Comparison of ENCODE assay signal across 8 cellular contexts in the genomic region with DNA sequence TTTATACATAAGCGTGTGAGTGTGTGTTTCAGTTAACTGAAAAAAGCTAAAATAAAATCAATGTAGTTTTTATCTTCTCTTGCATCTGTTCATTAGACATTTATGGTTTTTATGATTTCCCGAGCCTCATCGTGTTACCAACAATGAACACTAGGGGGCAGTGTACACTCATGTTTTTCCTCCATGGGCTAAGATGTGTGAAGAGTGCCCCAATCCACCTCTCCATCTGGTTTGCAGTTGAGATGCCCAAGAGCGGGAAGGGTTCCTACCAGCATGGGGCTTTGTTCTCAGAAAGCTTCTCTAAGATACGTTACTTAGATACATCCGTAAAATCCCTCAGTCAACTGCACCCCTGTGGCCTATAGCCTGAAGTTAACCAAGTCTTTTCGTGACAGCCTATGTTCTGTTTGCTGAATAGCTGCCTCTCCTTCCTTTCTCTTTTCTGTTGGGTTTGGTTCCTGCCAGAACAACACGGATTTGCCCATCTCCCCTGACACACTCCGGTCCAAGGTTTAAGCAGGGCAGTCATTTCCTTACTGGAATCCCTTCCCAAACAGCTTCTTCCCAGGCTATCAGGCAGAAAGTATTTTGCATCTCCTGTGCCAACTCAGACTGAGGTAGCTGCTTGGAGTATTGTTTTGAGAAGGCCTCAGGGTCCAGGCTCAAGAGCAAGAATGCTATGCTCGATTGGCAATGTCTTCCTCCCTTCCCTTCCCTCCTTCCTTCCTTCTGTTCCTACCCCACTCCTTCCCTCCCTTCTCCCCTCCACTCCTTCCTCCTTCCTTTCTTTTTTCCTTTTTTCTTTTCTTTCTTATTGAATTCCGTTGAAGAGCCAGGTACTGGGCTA. TPM values are rescaled to one million over a fixed set of nuclear protein-coding genes. Genes with fewer than 3 reads are reported as not detected.
DNase-seq lines count a peak whose midpoint lies in the region; ATAC-seq and TF ChIP-seq lines count a peak whose summit lies in the region.

No MANE protein-coding gene starts in this region.

- H3K9me3 ChIP-seq in HCT116 (ENCODE audit: control insufficient read depth in 1 of 2, insufficient read depth in 1 of 2, low read depth in 1 of 2, low read length in 2 of 2): no peaks in the 10 kb centered on the region
- no peaks in the 10 kb centered on the region for H3K9me3 ChIP-seq in PC-9 (ENCODE audit: insufficient read depth, low read depth)
- peaks cover 0 to 10% (median 2%) of the 10 kb centered on the region in 12 donors for H3K9me3 ChIP-seq in heart left ventricle

- POLR2A ChIA-PET in HCT116 (lab: Charles Lee) (interaction anchor here (0.9 to 1.8 kb wide), 2 partner anchors 12 to 303 kb away, joined by 3 to 19 read pairs; a partner anchor contains a TSS), PC-9 (lab: Charles Lee; ENCODE audit: unreplicated experiment) (no interaction called here)

- no peak overlapping the region for H3K9ac ChIP-seq in HCT116 (ENCODE audit: low read length)

- no peaks in the 10 kb centered on the region for H3K4me1 ChIP-seq in HCT116 (ENCODE audit: control insufficient read depth in 1 of 2, insufficient read depth in 2 of 2, low read length in 2 of 2)
- no peaks in the 10 kb centered on the region for H3K4me1 ChIP-seq in PC-9 (replicated peaks; ENCODE audit: insufficient read depth)
- H3K4me1 ChIP-seq in heart left ventricle: peaks cover 0 to 6% (median 0%) of the 10 kb centered on the region in 12 donors

- TF ChIP-seq POLR2A in HCT116 (IDR thresholded peaks at IDR 0.05; ENCODE audit: borderline replicate concordance, extremely low read depth, insufficient read depth, insufficient read length) (no peak), heart left ventricle (IDR thresholded peaks at IDR 0.05) (no peak)

- H3K4me2 ChIP-seq in HCT116 (ENCODE audit: low read length) (no peak overlapping the region), PC-9 (no peak overlapping the region)

- DNase-seq in DMS153 treated with DMSO at 0.1 percent for 48 hours (lab: John Stamatoyannopoulos, UW; ENCODE audit: unreplicated experiment) (peak; percentile 3), HCT116 (ENCODE audit: low read depth, low spot score) (no peak), PC-9 (no peak), heart left ventricle (no peak), sciatic nerve (ENCODE audit: low spot score) (no peak), NCI-H226 (no peak)
- DNase-seq in activated naive CD4-positive, alpha-beta T cell treated with anti-CD3 and anti-CD28 coated beads, Interleukin-2, amount 50 U/mL, for 72 hours (ENCODE audit: low spot score in 2 of 2): peak in 1 of 2 donors; percentile 62

- H4K20me1 ChIP-seq in HCT116 (ENCODE audit: insufficient read depth): no peaks in the 10 kb centered on the region
- H4K20me1 ChIP-seq in PC-9 (ENCODE audit: insufficient read depth): no peaks in the 10 kb centered on the region

- H3K36me3 ChIP-seq in HCT116 (ENCODE audit: control insufficient read depth in 1 of 2, insufficient read depth in 2 of 2, low read length in 2 of 2): no peaks in the 10 kb centered on the region
- H3K36me3 ChIP-seq in PC-9 (ENCODE audit: low read depth): no peaks in the 10 kb centered on the region
- no peaks in the 10 kb centered on the region for H3K36me3 ChIP-seq in heart left ventricle

- TF ChIP-seq CTCF in HCT116 (IDR thresholded peaks at IDR 0.05 in 2 of 3, conservative IDR thresholded peaks at IDR 0.05 in 1 of 3; ENCODE audit: borderline replicate concordance in 1 of 3, insufficient read depth in 1 of 3, low read depth in 2 of 3, low read length in 2 of 3): peak; percentile 50 to 86 (median 73); a peak in 5 of 6 replicates
- TF ChIP-seq CTCF in PC-9 (conservative IDR thresholded peaks at IDR 0.05): peak; percentile 69
- peak; percentile 41 to 89 (median 82) for TF ChIP-seq CTCF in heart left ventricle (IDR thresholded peaks at IDR 0.05)

- H3K36me3 Mint-ChIP-seq in activated naive CD4-positive, alpha-beta T cell treated with anti-CD3 and anti-CD28 coated beads, Interleukin-2, amount 50 U/mL, for 72 hours: peaks cover 0 to 12% of the 10 kb centered on the region in 2 donors

- peaks cover 8 to 10% of the 10 kb centered on the region in 2 donors for H3K9me3 Mint-ChIP-seq in activated naive CD4-positive, alpha-beta T cell treated with anti-CD3 and anti-CD28 coated beads, Interleukin-2, amount 50 U/mL, for 72 hours

- intact Hi-C loops in HCT116 (cut with micrococcal nuclease): loop anchor here (5.0 kb wide), 1 partner anchor 1272 kb away; a partner anchor contains a TSS
- intact Hi-C loops in PC-9 (cut with micrococcal nuclease; ENCODE audit: unreplicated experiment): no loop called here
- intact Hi-C loops in heart left ventricle (cut with DNase I): loop anchor here in 1 of 10 donors (10.0 kb wide), 1 partner anchor 1274 kb away; a partner anchor contains a TSS
- intact Hi-C loops in sciatic nerve (cut with DNase I): no loop called here

- peak; percentile 61 for TF ChIP-seq RAD21 in HCT116 (IDR thresholded peaks at IDR 0.05; ENCODE audit: low read depth)

- H3K9me2 ChIP-seq in HCT116 (ENCODE audit: insufficient read depth): no peaks in the 10 kb centered on the region
- H3K9me2 ChIP-seq in PC-9 (ENCODE audit: insufficient read depth): no peaks in the 10 kb centered on the region

- H3K27me3 ChIP-seq in HCT116 (ENCODE audit: insufficient read depth, low read length): 0 out of 2 replicates have a peak, but pooled peaks cover 2% of the 10 kb centered on the region
- peaks cover 9% of the 10 kb centered on the region; the same call in 1 of the 2 replicates for H3K27me3 ChIP-seq in PC-9 (ENCODE audit: insufficient read depth, low read depth)
- peaks cover 0 to 10% (median 0%) of the 10 kb centered on the region in 9 donors for H3K27me3 ChIP-seq in heart left ventricle

- BruUV-seq in HCT116 (replicated peaks; lab: Mats Ljungman, UMichigan) (no TSS peak), PC-9 (replicated peaks; lab: Mats Ljungman, UMichigan) (no TSS peak)

- peak overlapping the region in 1 of 2 donors; percentile 56 for H3K27ac Mint-ChIP-seq in activated naive CD4-positive, alpha-beta T cell treated with anti-CD3 and anti-CD28 coated beads, Interleukin-2, amount 50 U/mL, for 72 hours

- CTCF ChIA-PET in HCT116 (lab: Charles Lee): interaction anchor here (0.6 to 4.5 kb wide), 16 partner anchors 10 to 1935 kb away, joined by 3 to 46 read pairs (median 4); a partner anchor contains a TSS
- CTCF ChIA-PET in PC-9 (lab: Charles Lee): interaction anchor here (1.0 to 1.4 kb wide), 2 partner anchors 12 to 13 kb away, joined by 6 to 7 read pairs; a partner anchor contains a TSS

- H3K27ac ChIP-seq in HCT116 (ENCODE audit: low read depth, low read length): no peak overlapping the region
- H3K27ac ChIP-seq in PC-9: no peak overlapping the region
- no peak overlapping the region for H3K27ac ChIP-seq in heart left ventricle

- peak overlapping the region; percentile 87 for H2AFZ ChIP-seq in HCT116 (ENCODE audit: low read depth, low read length, poor library complexity, severe bottlenecking)
- no peak overlapping the region for H2AFZ ChIP-seq in PC-9

- peak; percentile 73 for ATAC-seq in HCT116
- ATAC-seq in activated naive CD4-positive, alpha-beta T cell treated with anti-CD3 and anti-CD28 coated beads, Interleukin-2, amount 50 U/mL, for 72 hours: peak; percentile 47 to 58
- peak in 2 of 4 donors; percentile 53 to 69 for ATAC-seq in heart left ventricle
- ATAC-seq in sciatic nerve: peak; percentile 68
- ATAC-seq in GM19463 (IDR thresholded peaks at IDR 0.05; ENCODE audit: unreplicated experiment): no peak

- 60 to 67% (median 61%) methylated on average over 11 of the region's 11 CpGs for WGBS in heart left ventricle, 4 donors

- no peaks in the 10 kb centered on the region for H3F3A ChIP-seq in PC-9 (ENCODE audit: insufficient read depth, low read depth)

- H3K4me3 ChIP-seq in HCT116 (replicated peaks in 1 of 2; ENCODE audit: low read depth in 1 of 2, low read length in 2 of 2): no peak overlapping the region
- H3K4me3 ChIP-seq in PC-9: no peak overlapping the region
- no peak overlapping the region for H3K4me3 ChIP-seq in heart left ventricle

- H3K79me2 ChIP-seq in HCT116 (ENCODE audit: insufficient read depth, low read length): no peaks in the 10 kb centered on the region
- no peaks in the 10 kb centered on the region for H3K79me2 ChIP-seq in PC-9 (ENCODE audit: low read depth)

- RAD21 ChIA-PET in HCT116 (lab: Charles Lee; ENCODE audit: low non-redundant PET in 1 of 2, low total read pairs in 2 of 2, uncharacterized antibody in 2 of 2, unreplicated experiment in 2 of 2): no interaction called here

TF ChIP-seq in HCT116, 20 proteins besides CTCF, POLR2A, EP300 and RAD21 (continues in another document):
- no peak for TF ChIP-seq FOSL1 (IDR thresholded peaks at IDR 0.05; ENCODE audit: low read depth)
- TF ChIP-seq POLR2AphosphoS5 (IDR thresholded peaks at IDR 0.05; ENCODE audit: low read depth, low read length): no peak
- no peak for TF ChIP-seq YY1 (IDR thresholded peaks at IDR 0.05; ENCODE audit: extremely low read depth, insufficient replicate concordance, low read depth, low read length)
- TF ChIP-seq TCF7L2 (IDR thresholded peaks at IDR 0.05; ENCODE audit: borderline replicate concordance, extremely low read depth, insufficient read depth, insufficient read length): no peak
- TF ChIP-seq EZH2phosphoT487 (IDR thresholded peaks at IDR 0.05; ENCODE audit: borderline replicate concordance): no peak

RNA-seq across cellular contexts. Expression of a gene that starts 12.9 kb away (rescaled TPM):
- total RNA-seq in HCT116 (2021; ENCODE audit: unreplicated experiment) (84.5 TPM), PC-9 (2021) (58.4 and 62.7 TPM in 2 replicates), heart left ventricle (100 to 1,000 TPM in 1 of 9 donors, 10 to 100 TPM in 8; 48.6 to 114 (median 68.3) TPM), sciatic nerve (51.4 TPM)
- 62.1 and 64.6 TPM in 2 replicates for polyA plus RNA-seq in HCT116 (2012)
- 10 to 100 TPM; 65.3 to 77.5 TPM for total RNA-seq in activated naive CD4-positive, alpha-beta T cell treated with anti-CD3 and anti-CD28 coated beads, Interleukin-2, amount 50 U/mL, for 72 hours
- polyA plus RNA-seq in heart left ventricle: 10 to 100 TPM; 28.2 to 66.3 TPM
